Comparison of ENCODE assay signal across 8 cellular contexts in the genomic region with DNA sequence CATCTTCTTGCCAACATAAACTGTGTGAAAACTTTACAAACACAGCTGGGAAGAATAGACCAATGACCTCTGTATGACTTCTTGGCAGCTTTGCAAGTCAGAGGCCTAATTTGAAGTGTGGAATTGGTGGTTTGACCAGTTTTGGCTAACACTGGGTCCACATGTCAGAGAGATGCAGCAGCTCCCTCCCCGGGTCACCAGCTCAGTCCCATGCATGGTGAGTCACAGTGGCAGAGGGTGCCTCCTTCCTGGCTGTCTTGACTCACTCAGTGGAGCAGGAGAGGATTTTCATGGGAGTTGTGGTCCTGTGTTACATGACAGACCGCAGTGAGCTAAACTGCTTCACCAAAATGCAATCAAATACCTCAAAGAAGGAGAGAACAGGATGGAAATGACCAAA. TPM values are rescaled to one million over a fixed set of nuclear protein-coding genes. Genes with fewer than 3 reads are reported as not detected.
DNase-seq lines count a peak whose midpoint lies in the region; ATAC-seq and TF ChIP-seq lines count a peak whose summit lies in the region.

No MANE protein-coding gene starts in this region.

- H3K4me3 ChIP-seq in MG63, result no peak overlapping the region
- H3K4me3 ChIP-seq in fibroblast of mammary gland (ENCODE audit: control insufficient read depth, low read depth, low read length), result no peak overlapping the region
- no peak overlapping the region for H3K4me3 ChIP-seq in OCI-LY7 (ENCODE audit: low read depth, low read length, poor library complexity, severe bottlenecking)

- no peaks in the 10 kb centered on the region for H3K9me3 Mint-ChIP-seq in glutamatergic neuron (ENCODE audit: unreplicated experiment)

- H4K20me1 ChIP-seq in OCI-LY7 (ENCODE audit: insufficient read depth, low read length), result no peaks in the 10 kb centered on the region

- no TSS peak for BruUV-seq in OCI-LY7 (replicated peaks; lab: Mats Ljungman, UMichigan)

- no peak overlapping the region for H3K27ac Mint-ChIP-seq in glutamatergic neuron (ENCODE audit: unreplicated experiment)

- no peaks in the 10 kb centered on the region for H3K27me3 Mint-ChIP-seq in glutamatergic neuron (ENCODE audit: unreplicated experiment)

- H3K36me3 ChIP-seq in MG63 (no peaks in the 10 kb centered on the region), OCI-LY7 (ENCODE audit: insufficient read depth, low read length) (no peaks in the 10 kb centered on the region)

- no peaks in the 10 kb centered on the region for H3K79me2 ChIP-seq in OCI-LY7 (ENCODE audit: insufficient read depth, low read depth, low read length)

- H3K4me3 Mint-ChIP-seq in glutamatergic neuron (ENCODE audit: unreplicated experiment), result no peak overlapping the region

- H3K36me3 Mint-ChIP-seq in glutamatergic neuron (ENCODE audit: unreplicated experiment), result no peaks in the 10 kb centered on the region

- TF ChIP-seq CTCF in fibroblast of mammary gland (conservative IDR thresholded peaks at IDR 0.05; ENCODE audit: control insufficient read depth, insufficient read depth, low read depth, low read length), result no peak
- TF ChIP-seq CTCF in OCI-LY7 (conservative IDR thresholded peaks at IDR 0.05; ENCODE audit: low read length), result no peak
- TF ChIP-seq CTCF in glutamatergic neuron (IDR thresholded peaks at IDR 0.05; ENCODE audit: partially characterized antibody, unreplicated experiment), result no peak

- H3K27me3 ChIP-seq in MG63, result no peaks in the 10 kb centered on the region

- POLR2A ChIA-PET in OCI-LY7 (lab: Charles Lee), result no interaction called here

- H3K4me1 Mint-ChIP-seq in glutamatergic neuron (ENCODE audit: low read depth, unreplicated experiment), result peaks cover 3% of the 10 kb centered on the region

- peak; percentile 52 for ATAC-seq in GM21367 (IDR thresholded peaks at IDR 0.05; ENCODE audit: unreplicated experiment)
- ATAC-seq in HG02938 (IDR thresholded peaks at IDR 0.05; ENCODE audit: unreplicated experiment), result no peak

- intact Hi-C loops in OCI-LY7 (cut with micrococcal nuclease; ENCODE audit: unreplicated experiment), result no loop called here

- CTCF ChIA-PET in OCI-LY7 (lab: Charles Lee; ENCODE audit: unreplicated experiment), result no interaction called here

- H3K9me2 ChIP-seq in OCI-LY7 (ENCODE audit: insufficient read depth, low read length), result no peaks in the 10 kb centered on the region

- peak; percentile 82 for DNase-seq in A172 (ENCODE audit: low spot score)
- DNase-seq in MG63, result peak; percentile 95
- peak; percentile 85 for DNase-seq in fibroblast of mammary gland (ENCODE audit: low read depth)
- no peak for DNase-seq in OCI-LY7 (ENCODE audit: low spot score)
- DNase-seq in NCI-H187 treated with DMSO at 0.1 percent for 48 hours (lab: John Stamatoyannopoulos, UW), result no peak
- DNase-seq in glutamatergic neuron, result no peak

- H3K4me2 ChIP-seq in OCI-LY7 (ENCODE audit: low read length), result no peak overlapping the region

- no peak overlapping the region for H3K27ac ChIP-seq in OCI-LY7 (ENCODE audit: low read depth, low read length, poor library complexity, severe bottlenecking)

- H3K9me3 ChIP-seq in MG63 (no peaks in the 10 kb centered on the region), OCI-LY7 (ENCODE audit: low read length) (no peaks in the 10 kb centered on the region)

- H3K4me1 ChIP-seq in OCI-LY7 (ENCODE audit: insufficient read depth, low read length, poor library complexity, severe bottlenecking), result no peaks in the 10 kb centered on the region

- H2AFZ ChIP-seq in OCI-LY7 (ENCODE audit: low read length), result no peak overlapping the region

RNA-seq across cellular contexts. Expression of a gene that starts 8.2 kb away (rescaled TPM):
- total RNA-seq in A172 (2014; rRNA removed; shearing (Covaris generic)), result 160 and 163 TPM in 2 replicates
- 70.1 and 81.2 TPM in 2 replicates for total RNA-seq in MG63 (2014; rRNA removed; shearing (Covaris generic); ENCODE audit: low replicate concordance)
- total RNA-seq in OCI-LY7 (2014; rRNA removed; shearing (Covaris generic)), result 16.3 and 17.6 TPM in 2 replicates
- total RNA-seq in OCI-LY7 (2022) (19.8 and 21.7 TPM in 2 replicates), glutamatergic neuron (ENCODE audit: unreplicated experiment) (158 TPM)

Comparison
In these comparisons a context has a peak if more than half of its experiments do, and no peak if none do; other contexts are left out.
1. DNase-seq: peak in A172 (single experiment), MG63 (single experiment) and fibroblast of mammary gland (single experiment); none in OCI-LY7 (single experiment), NCI-H187 treated with DMSO at 0.1 percent for 48 hours (single experiment) and glutamatergic neuron (single experiment).